In the genomic region with DNA sequence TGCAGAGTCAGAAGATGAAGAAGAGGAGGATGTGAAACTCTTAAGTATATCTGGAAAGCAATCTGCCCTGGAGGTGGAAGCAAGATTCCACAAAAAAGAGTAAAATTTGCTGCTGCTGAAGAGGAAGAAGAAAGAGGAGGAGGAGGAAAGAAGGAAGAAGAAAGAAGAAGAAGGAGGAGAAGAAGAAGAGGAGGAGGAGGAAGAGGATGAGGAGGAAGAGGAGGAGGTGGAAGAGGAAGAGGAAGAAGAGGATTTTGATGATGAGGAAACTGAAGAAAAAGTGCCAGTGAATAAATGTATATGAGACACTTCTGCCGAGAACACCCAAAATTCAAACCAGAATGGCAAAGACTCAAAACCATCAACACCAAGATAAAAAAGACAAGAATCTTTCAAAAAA, we compare ENCODE assay signal across 1 cellular context.
TF ChIP-seq lines count a peak whose summit lies in the region.

No MANE protein-coding gene starts in this region.

TF ChIP-seq in GM12878, 131 proteins besides CTCF, POLR2A, EP300 and RAD21 (continued from another document):
- TF ChIP-seq ZSCAN29 (IDR thresholded peaks at IDR 0.05) (no peak), KAT2A (conservative IDR thresholded peaks at IDR 0.05; ENCODE audit: control insufficient read depth, low read depth, low read length) (no peak), CREB1 (IDR thresholded peaks at IDR 0.05; ENCODE audit: low read depth) (no peak), SP1 (IDR thresholded peaks at IDR 0.05; ENCODE audit: low read depth, low read length) (no peak), ZNF24 (IDR thresholded peaks at IDR 0.05) (no peak), NFIC (IDR thresholded peaks at IDR 0.05; ENCODE audit: low read depth, low read length) (no peak), BACH1 (IDR thresholded peaks at IDR 0.05; ENCODE audit: borderline replicate concordance) (no peak), ESRRA (IDR thresholded peaks at IDR 0.05; ENCODE audit: low read length) (no peak), CEBPZ (IDR thresholded peaks at IDR 0.05; ENCODE audit: low read depth, low read length) (no peak), SUPT20H (IDR thresholded peaks at IDR 0.05; ENCODE audit: borderline replicate concordance, control insufficient read depth, low read depth, low read length) (no peak)
